8 cellular contexts compared by ENCODE assay signal in genomic region chr1:200488375-200489165, GRCh38.
DNase-seq lines count a peak whose midpoint lies in the region; ATAC-seq and TF ChIP-seq lines count a peak whose summit lies in the region.

No MANE protein-coding gene starts in this region.

- intact Hi-C loops in CD8-positive, alpha-beta T cell (cut with DNase I, micrococcal nuclease): loop anchor here (1.0 to 5.0 kb wide), 6 partner anchors 206 to 804 kb away; no protein-coding TSS in a partner anchor
- intact Hi-C loops in head of caudate nucleus (cut with DNase I): loop anchor here (5.0 to 10.0 kb wide), 2 partner anchors 211 to 804 kb away; no protein-coding TSS in a partner anchor

- H2AK5ac ChIP-seq in trophoblast cell (ENCODE audit: low read length): no peak overlapping the region

- peak overlapping the region; percentile 7 for H2BK120ac ChIP-seq in trophoblast cell (ENCODE audit: insufficient read depth, low read length, poor library complexity)

- H3K4ac ChIP-seq in trophoblast cell (ENCODE audit: low read depth, low read length): no peak overlapping the region

- peaks cover 13% of the 10 kb centered on the region for H3K27me3 Mint-ChIP-seq in CD8-positive, alpha-beta T cell (ENCODE audit: low read depth)
- peaks cover 2% of the 10 kb centered on the region for H3K27me3 Mint-ChIP-seq in activated naive CD8-positive, alpha-beta T cell treated with anti-CD3 and anti-CD28 coated beads, Interleukin-2, amount 10 ng/mL, durations not matched to agents 7 days and 5 days

- no peak for TF ChIP-seq POLR2A in GM18505 (IDR thresholded peaks at IDR 0.05; ENCODE audit: borderline replicate concordance, extremely low read depth, insufficient read depth, insufficient read length)

- no peaks in the 10 kb centered on the region for H3K9me3 ChIP-seq in CD8-positive, alpha-beta T cell (ENCODE audit: low read length)
- no peaks in the 10 kb centered on the region for H3K9me3 ChIP-seq in OCI-LY3 (ENCODE audit: insufficient read depth, low read length)
- H3K9me3 ChIP-seq in trophoblast cell (ENCODE audit: insufficient read depth, low read depth, low read length): no peaks in the 10 kb centered on the region

- TF ChIP-seq CTCF in CD8-positive, alpha-beta T cell (IDR thresholded peaks at IDR 0.05): peak; percentile 75
- peak; percentile 98 for TF ChIP-seq CTCF in OCI-LY3 (IDR thresholded peaks at IDR 0.05; ENCODE audit: low read depth, low read length)

- no peaks in the 10 kb centered on the region for H3K9me3 Mint-ChIP-seq in CD8-positive, alpha-beta T cell
- H3K9me3 Mint-ChIP-seq in activated naive CD8-positive, alpha-beta T cell treated with anti-CD3 and anti-CD28 coated beads, Interleukin-2, amount 10 ng/mL, durations not matched to agents 7 days and 5 days: no peaks in the 10 kb centered on the region

- H3K4me1 ChIP-seq in CD8-positive, alpha-beta T cell (ENCODE audit: insufficient read depth, low read length): no peaks in the 10 kb centered on the region
- H3K4me1 ChIP-seq in OCI-LY3 (ENCODE audit: low read length) (peaks cover 38% of the 10 kb centered on the region), trophoblast cell (ENCODE audit: control insufficient read depth in 1 of 2, insufficient read depth in 2 of 2, low read length in 2 of 2) (no peaks in the 10 kb centered on the region)

- H2BK5ac ChIP-seq in trophoblast cell (ENCODE audit: low read depth, low read length, poor library complexity): no peak overlapping the region

- peak overlapping the region; percentile 69 for H3K4me2 ChIP-seq in OCI-LY3 (ENCODE audit: low read length)
- peak overlapping the region; percentile 50 for H3K4me2 ChIP-seq in trophoblast cell (ENCODE audit: low read length)

- H3K27ac Mint-ChIP-seq in CD8-positive, alpha-beta T cell: no peak overlapping the region
- no peak overlapping the region for H3K27ac Mint-ChIP-seq in activated naive CD8-positive, alpha-beta T cell treated with anti-CD3 and anti-CD28 coated beads, Interleukin-2, amount 10 ng/mL, durations not matched to agents 7 days and 5 days

- H4K20me1 ChIP-seq in OCI-LY3 (ENCODE audit: insufficient read depth, low read length): no peaks in the 10 kb centered on the region

- H3K4me3 Mint-ChIP-seq in CD8-positive, alpha-beta T cell: no peak overlapping the region
- H3K4me3 Mint-ChIP-seq in activated naive CD8-positive, alpha-beta T cell treated with anti-CD3 and anti-CD28 coated beads, Interleukin-2, amount 10 ng/mL, durations not matched to agents 7 days and 5 days: no peak overlapping the region

- no peak overlapping the region for H2BK12ac ChIP-seq in trophoblast cell (ENCODE audit: low read length)

- H3K9ac ChIP-seq in OCI-LY3 (ENCODE audit: low read length) (peak overlapping the region; percentile 44), trophoblast cell (ENCODE audit: low read length) (no peak overlapping the region)

- ATAC-seq in CD8-positive, alpha-beta T cell: peak; percentile 56
- ATAC-seq in GM19023 (IDR thresholded peaks at IDR 0.05; ENCODE audit: unreplicated experiment) (peak; percentile 53), GM18505 (IDR thresholded peaks at IDR 0.05; ENCODE audit: unreplicated experiment) (no peak)
- peak; percentile 58 for ATAC-seq in activated naive CD8-positive, alpha-beta T cell treated with anti-CD3 and anti-CD28 coated beads, Interleukin-2, amount 10 ng/mL, durations not matched to agents 7 days and 5 days (ENCODE audit: low read depth)

- 82% methylated on average over 2 of the region's 15 CpGs for WGBS in trophoblast cell (ENCODE audit: extremely low coverage, insufficient coverage, insufficient read length)

- peak overlapping the region; percentile 32 for H3K14ac ChIP-seq in trophoblast cell (ENCODE audit: low read length)

- DNase-seq in CD8-positive, alpha-beta T cell: peak in 6 of 7 experiments; percentile 8 to 57 (median 40)
- peak; percentile 48 for DNase-seq in HuH-7 (ENCODE audit: low spot score)
- no peak for DNase-seq in activated naive CD8-positive, alpha-beta T cell treated with anti-CD3 and anti-CD28 coated beads, Interleukin-2, amount 10 ng/mL, durations not matched to agents 7 days and 5 days
- peak in 37 of 42 donors; percentile 14 to 89 (median 68) for DNase-seq in head of caudate nucleus
- DNase-seq in trophoblast cell: peak; percentile 55 to 87

- CTCF ChIA-PET in CD8-positive, alpha-beta T cell (lab: Charles Lee): interaction anchor here (0.6 to 2.4 kb wide), 14 partner anchors 10 to 813 kb away, joined by 3 to 8 read pairs (median 4); no protein-coding TSS in a partner anchor

- H3K23ac ChIP-seq in trophoblast cell (ENCODE audit: low read length): no peak overlapping the region

- no peak overlapping the region for H4K12ac ChIP-seq in trophoblast cell (ENCODE audit: low read depth, low read length)

- no peak overlapping the region for H4K8ac ChIP-seq in trophoblast cell (ENCODE audit: low read depth, low read length)

- H3K36me3 ChIP-seq in CD8-positive, alpha-beta T cell (ENCODE audit: insufficient read depth, low read length): no peaks in the 10 kb centered on the region
- H3K36me3 ChIP-seq in OCI-LY3 (replicated peaks; ENCODE audit: low read depth, low read length): no peaks in the 10 kb centered on the region
- no peaks in the 10 kb centered on the region for H3K36me3 ChIP-seq in trophoblast cell (ENCODE audit: control insufficient read depth in 1 of 2, insufficient read depth in 2 of 2, low read length in 2 of 2)

- no peaks in the 10 kb centered on the region for H3K27me3 ChIP-seq in CD8-positive, alpha-beta T cell (ENCODE audit: insufficient read depth, low read length)
- H3K27me3 ChIP-seq in OCI-LY3 (ENCODE audit: low read depth, low read length) (peaks cover 6% of the 10 kb centered on the region; the same call in 1 of the 2 replicates), trophoblast cell (ENCODE audit: insufficient read depth, low read length) (no peaks in the 10 kb centered on the region)

- no peak overlapping the region for H4K91ac ChIP-seq in trophoblast cell (ENCODE audit: low read depth, low read length)

- no peaks in the 10 kb centered on the region for H3K79me2 ChIP-seq in OCI-LY3 (ENCODE audit: low read length)
- no peaks in the 10 kb centered on the region for H3K79me2 ChIP-seq in trophoblast cell (ENCODE audit: control insufficient read depth, insufficient read depth, low read length, poor library complexity)

- H3K4me1 Mint-ChIP-seq in CD8-positive, alpha-beta T cell (ENCODE audit: low read depth): no peaks in the 10 kb centered on the region
- peaks cover 3% of the 10 kb centered on the region for H3K4me1 Mint-ChIP-seq in activated naive CD8-positive, alpha-beta T cell treated with anti-CD3 and anti-CD28 coated beads, Interleukin-2, amount 10 ng/mL, durations not matched to agents 7 days and 5 days

- H3K27ac ChIP-seq in CD8-positive, alpha-beta T cell (ENCODE audit: low read depth, low read length): no peak overlapping the region
- peak overlapping the region; percentile 53 for H3K27ac ChIP-seq in OCI-LY3 (ENCODE audit: low read length)
- no peak overlapping the region for H3K27ac ChIP-seq in trophoblast cell (ENCODE audit: low read depth, low read length)

- H3K36me3 Mint-ChIP-seq in CD8-positive, alpha-beta T cell: no peaks in the 10 kb centered on the region
- H3K36me3 Mint-ChIP-seq in activated naive CD8-positive, alpha-beta T cell treated with anti-CD3 and anti-CD28 coated beads, Interleukin-2, amount 10 ng/mL, durations not matched to agents 7 days and 5 days: no peaks in the 10 kb centered on the region

- POLR2A ChIA-PET in CD8-positive, alpha-beta T cell (lab: Charles Lee): interaction anchor here (0.5 kb wide), 1 partner anchor 41 kb away, joined by 3 read pairs; no protein-coding TSS in a partner anchor
- POLR2A ChIA-PET in activated naive CD8-positive, alpha-beta T cell treated with anti-CD3 and anti-CD28 coated beads, Interleukin-2, amount 10 ng/mL, durations not matched to agents 7 days and 5 days (lab: Charles Lee): no interaction called here

- no peaks in the 10 kb centered on the region for H3K79me1 ChIP-seq in trophoblast cell (ENCODE audit: low read length)

- H3K4me3 ChIP-seq in CD8-positive, alpha-beta T cell (ENCODE audit: low read depth, low read length): no peak overlapping the region
- H3K4me3 ChIP-seq in OCI-LY3 (ENCODE audit: low read length): peak overlapping the region; percentile 58
- H3K4me3 ChIP-seq in trophoblast cell (ENCODE audit: low read depth, low read length): no peak overlapping the region

- no peak overlapping the region for H3K18ac ChIP-seq in trophoblast cell (ENCODE audit: low read length)

- H2AFZ ChIP-seq in OCI-LY3 (ENCODE audit: low read depth, low read length) (peak overlapping the region; percentile 88), trophoblast cell (ENCODE audit: insufficient read depth, low read length, poor library complexity) (no peak overlapping the region)
